1 cellular context compared by ENCODE assay signal in genomic region chr7:137245890-137246289, GRCh38.
TF ChIP-seq lines count a peak whose summit lies in the region.

No MANE protein-coding gene starts in this region.

TF ChIP-seq in IMR-90, 13 proteins besides CTCF, POLR2A, EP300 and RAD21 (continued from another document):
- TF ChIP-seq RCOR1 (IDR thresholded peaks at IDR 0.05; ENCODE audit: insufficient replicate concordance, low read length) (no peak), CEBPB (IDR thresholded peaks at IDR 0.05; ENCODE audit: low read depth, low read length) (no peak)
